In genomic region chr1:51989582-51990477, GRCh38 we compare ENCODE assay signal across 8 cellular contexts. TPM values are rescaled to one million over a fixed set of nuclear protein-coding genes. Genes with fewer than 3 reads are reported as not detected.
A peak's percentile ranks its signal among the peaks of the same experiment; 100 is the strongest.
DNase-seq lines count a peak whose midpoint lies in the region; ATAC-seq and TF ChIP-seq lines count a peak whose summit lies in the region.

No MANE protein-coding gene starts in this region.

- H2AFZ ChIP-seq in OCI-LY1 (ENCODE audit: low read length), result no peak overlapping the region
- H2AFZ ChIP-seq in parathyroid adenoma, result peak overlapping the region; percentile 52

- H3K9ac ChIP-seq in ES-I3 (ENCODE audit: low read depth, low read length) (peak overlapping the region; percentile 69), OCI-LY1 (ENCODE audit: low read length) (peak overlapping the region; percentile 16; the same call in 1 of the 2 replicates), parathyroid adenoma (no peak overlapping the region)

- no peaks in the 10 kb centered on the region for H4K20me1 ChIP-seq in OCI-LY1 (ENCODE audit: insufficient read depth, low read length)

- no peaks in the 10 kb centered on the region for H3K9me2 ChIP-seq in OCI-LY1 (ENCODE audit: low read depth, low read length)

- no peak overlapping the region for H3K27ac ChIP-seq in OCI-LY1 (ENCODE audit: low read depth, low read length, poor library complexity, severe bottlenecking)
- H3K27ac ChIP-seq in parathyroid adenoma, result no peak overlapping the region

- peak overlapping the region; percentile 63 for H3K4me3 ChIP-seq in OCI-LY1 (ENCODE audit: low read depth, low read length, poor library complexity, severe bottlenecking)
- H3K4me3 ChIP-seq in parathyroid adenoma (ENCODE audit: low read depth, low read length), result peak overlapping the region; percentile 46

- peak; percentile 13 for ATAC-seq in esophagus mucosa
- ATAC-seq in GM19463 (IDR thresholded peaks at IDR 0.05; ENCODE audit: unreplicated experiment), result no peak

- H3K4me1 ChIP-seq in ES-I3 (ENCODE audit: insufficient read depth, low read length), result peaks cover 10% of the 10 kb centered on the region; the same call in 1 of the 2 replicates
- H3K4me1 ChIP-seq in OCI-LY1 (ENCODE audit: insufficient read depth, low read length, severe bottlenecking), result no peaks in the 10 kb centered on the region
- H3K4me1 ChIP-seq in parathyroid adenoma, result no peaks in the 10 kb centered on the region

- H3K9me3 ChIP-seq in ES-I3 (ENCODE audit: control insufficient read depth, insufficient read depth, low read length) (no peaks in the 10 kb centered on the region), OCI-LY1 (ENCODE audit: low read length) (no peaks in the 10 kb centered on the region), parathyroid adenoma (ENCODE audit: control insufficient read depth, low read length) (no peaks in the 10 kb centered on the region)

- H3K79me2 ChIP-seq in OCI-LY1 (ENCODE audit: insufficient read depth, low read length) (no peaks in the 10 kb centered on the region), parathyroid adenoma (no peaks in the 10 kb centered on the region)

- DNase-seq in stimulated activated CD4-positive, alpha-beta T cell treated with anti-CD3 and anti-CD28 coated beads, Interleukin-2, amount 100 ng/mL, for 24 hours, result no peak
- no peak for DNase-seq in Ammon's horn (ENCODE audit: low spot score)
- no peak for DNase-seq in stimulated activated CD4-positive, alpha-beta T cell treated with anti-CD3 and anti-CD28 coated beads, Interleukin-1b, Interleukin-23, amount 100 ng/mL, for 48 hours

- TF ChIP-seq CTCF in OCI-LY1 (IDR thresholded peaks at IDR 0.05; ENCODE audit: low read length) (no peak), parathyroid adenoma (IDR thresholded peaks at IDR 0.05) (no peak)

- H3K27me3 ChIP-seq in OCI-LY1 (ENCODE audit: insufficient read depth, low read length) (no peaks in the 10 kb centered on the region), parathyroid adenoma (ENCODE audit: control insufficient read depth, insufficient read depth, low read length) (no peaks in the 10 kb centered on the region)

- H3F3A ChIP-seq in OCI-LY1 (ENCODE audit: insufficient read depth, low read length), result no peaks in the 10 kb centered on the region

- H3K36me3 ChIP-seq in ES-I3 (ENCODE audit: insufficient read depth, low read length) (no peaks in the 10 kb centered on the region), OCI-LY1 (ENCODE audit: insufficient read depth, low read length) (no peaks in the 10 kb centered on the region), parathyroid adenoma (ENCODE audit: control insufficient read depth, insufficient read depth, low read length) (no peaks in the 10 kb centered on the region)

- H3K4me2 ChIP-seq in OCI-LY1 (ENCODE audit: low read length) (peak overlapping the region; percentile 66), parathyroid adenoma (ENCODE audit: low read length) (peak overlapping the region; percentile 75)

RNA-seq across cellular contexts. Expression of gene RAB3B, which starts 0.7 kb away (rescaled TPM):
- total RNA-seq in esophagus mucosa, result 0.04 TPM

RNA-seq across cellular contexts. Expression of gene KTI12, which starts 43.8 kb away (rescaled TPM):
- total RNA-seq in esophagus mucosa, result 5.4 TPM
